9 cellular contexts compared by ENCODE assay signal in genomic region chrX:40145001-40145631, GRCh38. TPM values are rescaled to one million over a fixed set of nuclear protein-coding genes. Genes with fewer than 3 reads are reported as not detected.
DNase-seq lines count a peak whose midpoint lies in the region; ATAC-seq lines count a peak whose summit lies in the region.
"Had no signal": no experiment of that assay in that cellular context is flagged by ENCODE, and none has a peak within 500 bp of the region (broad histone marks: within the 10 kb centered on the region; RNA-seq: fewer than 3 reads in every experiment).

No MANE protein-coding gene starts in this region.

- H3K4me3 Mint-ChIP-seq in stimulated activated naive CD8-positive, alpha-beta T cell treated with anti-CD3 and anti-CD28 coated beads, Interleukin-15, amount 100 ng/mL, for 72 hours = peak overlapping the region; percentile 22 to 72
- H3K4me3 Mint-ChIP-seq in CD8-positive, alpha-beta memory T cell = peak overlapping the region in 1 of 7 donors; percentile 39

- peaks cover 17% of the 10 kb centered on the region for H3K27me3 Mint-ChIP-seq in stimulated activated naive CD8-positive, alpha-beta T cell treated with anti-CD3 and anti-CD28 coated beads, Interleukin-15, amount 100 ng/mL, for 72 hours
- H3K27me3 Mint-ChIP-seq in CD8-positive, alpha-beta memory T cell = peaks cover 0 to 32% of the 10 kb centered on the region in 2 donors

- ATAC-seq in stimulated activated naive CD8-positive, alpha-beta T cell treated with anti-CD3 and anti-CD28 coated beads, Interleukin-15, amount 100 ng/mL, for 72 hours = no peak
- no peak for ATAC-seq in stimulated activated naive CD8-positive, alpha-beta T cell treated with anti-CD3 and anti-CD28 coated beads, Interleukin-15, Interleukin-2, amounts not matched to agents 100 U/mL and 50 U/mL, for 24 hours
- ATAC-seq in HG02870 (IDR thresholded peaks at IDR 0.05; ENCODE audit: unreplicated experiment) = no peak

- CTCF ChIA-PET in CD8-positive, alpha-beta memory T cell (lab: Charles Lee) = interaction anchor here (0.6 kb wide), 1 partner anchor 90 kb away, joined by 3 read pairs; no protein-coding TSS in a partner anchor

- H3K4me1 Mint-ChIP-seq in stimulated activated naive CD8-positive, alpha-beta T cell treated with anti-CD3 and anti-CD28 coated beads, Interleukin-15, amount 100 ng/mL, for 72 hours = peaks cover 33% of the 10 kb centered on the region
- H3K4me1 Mint-ChIP-seq in CD8-positive, alpha-beta memory T cell = peaks cover 7 to 12% (median 9%) of the 10 kb centered on the region in 3 donors

- H3K9me3 ChIP-seq in muscle layer of colon (ENCODE audit: low read length) = no peaks in the 10 kb centered on the region
- no peaks in the 10 kb centered on the region for H3K9me3 ChIP-seq in CD8-positive, alpha-beta memory T cell (ENCODE audit: low read length)

- peak overlapping the region in 1 of 2 donors; percentile 52 for H3K4me3 ChIP-seq in muscle layer of colon (ENCODE audit: low read depth in 1 of 2, low read length in 2 of 2)
- no peak overlapping the region for H3K4me3 ChIP-seq in CD8-positive, alpha-beta memory T cell (ENCODE audit: low read length)

- POLR2A ChIA-PET in CD8-positive, alpha-beta memory T cell (lab: Charles Lee) = no interaction called here

- peak overlapping the region in 1 of 2 donors; percentile 59 for H3K27ac Mint-ChIP-seq in stimulated activated naive CD8-positive, alpha-beta T cell treated with anti-CD3 and anti-CD28 coated beads, Interleukin-15, amount 100 ng/mL, for 72 hours
- H3K27ac Mint-ChIP-seq in CD8-positive, alpha-beta memory T cell = no peak overlapping the region

- H3K9me3 Mint-ChIP-seq in stimulated activated naive CD8-positive, alpha-beta T cell treated with anti-CD3 and anti-CD28 coated beads, Interleukin-15, amount 100 ng/mL, for 72 hours = no peaks in the 10 kb centered on the region
- H3K9me3 Mint-ChIP-seq in CD8-positive, alpha-beta memory T cell = no peaks in the 10 kb centered on the region

- no peak overlapping the region for H3K9ac ChIP-seq in muscle layer of colon (ENCODE audit: low read length)

- H3K27me3 ChIP-seq in muscle layer of colon (ENCODE audit: control insufficient read depth in 1 of 2, insufficient read depth in 2 of 2, low read length in 2 of 2) = peaks cover 4 to 43% of the 10 kb centered on the region in 2 donors
- no peaks in the 10 kb centered on the region for H3K27me3 ChIP-seq in CD8-positive, alpha-beta memory T cell (ENCODE audit: insufficient read depth, low read length, poor library complexity, severe bottlenecking)

- H3K36me3 ChIP-seq in muscle layer of colon (ENCODE audit: insufficient read depth, low read length) = no peaks in the 10 kb centered on the region
- no peaks in the 10 kb centered on the region for H3K36me3 ChIP-seq in CD8-positive, alpha-beta memory T cell (ENCODE audit: insufficient read depth, low read length)

- H3K4me1 ChIP-seq in muscle layer of colon (ENCODE audit: insufficient read depth, low read length) = peaks cover 17% of the 10 kb centered on the region
- no peaks in the 10 kb centered on the region for H3K4me1 ChIP-seq in CD8-positive, alpha-beta memory T cell (ENCODE audit: insufficient read depth, low read length)

- H3K36me3 Mint-ChIP-seq in CD8-positive, alpha-beta memory T cell = no peaks in the 10 kb centered on the region

- no peak for DNase-seq in stimulated activated naive CD8-positive, alpha-beta T cell treated with anti-CD3 and anti-CD28 coated beads, Interleukin-15, amount 100 ng/mL, for 72 hours
- DNase-seq in stimulated activated naive CD8-positive, alpha-beta T cell treated with anti-CD3 and anti-CD28 coated beads, Interleukin-15, Interleukin-2, amounts not matched to agents 100 U/mL and 50 U/mL, for 24 hours = no peak
- DNase-seq in ecto neural progenitor cell (ENCODE audit: low spot score) (peak; percentile 69), NCI-H2227 treated with DMSO at 0.1 percent for 48 hours (lab: John Stamatoyannopoulos, UW) (no peak), GM19238 (ENCODE audit: insufficient read length, low spot score) (no peak)
- no peak for DNase-seq in CD8-positive, alpha-beta memory T cell
- DNase-seq: NCI-H146 had no signal

- peak overlapping the region; percentile 70 for H3K27ac ChIP-seq in muscle layer of colon (ENCODE audit: low read depth, low read length)
- no peak overlapping the region for H3K27ac ChIP-seq in CD8-positive, alpha-beta memory T cell (ENCODE audit: low read depth, low read length)

RNA-seq across cellular contexts. Expression of gene BCOR, which starts 47.4 kb away (rescaled TPM):
- total RNA-seq in CD8-positive, alpha-beta memory T cell = 10 to 100 TPM; 62.6 to 67.7 TPM
- polyA plus RNA-seq in CD8-positive, alpha-beta memory T cell = 7.2 TPM
